15 cellular contexts compared by ENCODE assay signal in the genomic region with DNA sequence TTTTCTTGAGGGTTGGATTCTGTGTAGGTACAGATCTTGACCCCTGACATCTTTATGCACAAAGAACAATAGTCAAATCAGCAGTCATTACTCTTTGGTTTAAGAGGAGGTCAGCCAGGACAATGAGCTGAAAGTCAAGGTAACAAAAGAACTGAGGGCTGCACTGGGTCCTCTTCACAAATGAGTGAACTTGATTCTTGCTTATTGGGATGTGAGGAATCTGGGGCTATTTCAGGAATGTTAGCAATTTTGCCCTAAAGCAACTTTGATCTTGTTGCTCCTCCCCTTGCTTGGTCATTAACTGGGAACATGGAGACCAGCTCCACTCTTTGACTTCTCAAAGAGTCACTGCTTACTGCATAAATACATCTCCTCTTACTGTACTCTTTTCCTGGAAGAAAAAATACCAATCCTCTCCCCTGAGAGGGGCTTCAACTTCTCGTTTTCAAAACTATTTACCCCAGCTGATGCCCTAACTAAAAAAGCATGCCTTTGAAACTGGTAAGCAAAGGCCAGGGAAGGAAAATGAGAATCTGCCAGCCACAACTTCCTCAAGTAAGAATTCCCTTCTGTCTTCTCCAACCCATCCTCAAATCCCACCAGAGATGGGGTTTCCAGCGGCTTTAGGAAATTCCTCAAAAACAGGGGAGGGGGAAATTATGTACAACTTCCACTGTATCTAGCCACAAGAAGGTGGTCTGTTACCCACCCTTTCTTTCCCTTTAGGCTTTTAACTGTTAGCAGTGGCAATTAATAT.
A peak's percentile ranks its signal among the peaks of the same experiment; 100 is the strongest.
DNase-seq lines count a peak whose midpoint lies in the region; ATAC-seq, FAIRE-seq and TF ChIP-seq lines count a peak whose summit lies in the region.
"Had no signal": no experiment of that assay in that cellular context is flagged by ENCODE, and none has a peak within 500 bp of the region (broad histone marks: within the 10 kb centered on the region; RNA-seq: fewer than 3 reads in every experiment).

No MANE protein-coding gene starts in this region.

- H3K36me3 ChIP-seq in HepG2 (replicated peaks in 1 of 2; ENCODE audit: control insufficient read depth in 1 of 2, insufficient read depth in 2 of 2, low read length in 2 of 2) (no peaks in the 10 kb centered on the region), right lobe of liver (no peaks in the 10 kb centered on the region), BE2C (no peaks in the 10 kb centered on the region)

- no peak for TF ChIP-seq CTCF in HepG2 (CRISPR knock-in tag; IDR thresholded peaks at IDR 0.05)
- no peak for TF ChIP-seq CTCF in right lobe of liver (IDR thresholded peaks at IDR 0.05)
- no peak for TF ChIP-seq CTCF in astrocyte of the spinal cord (IDR thresholded peaks at IDR 0.05; ENCODE audit: low read depth, low read length)
- TF ChIP-seq CTCF in BE2C (IDR thresholded peaks at IDR 0.05; ENCODE audit: low read depth, low read length): no peak

- POLR2A ChIA-PET in HepG2 (lab: Yijun Ruan, JAX): no interaction called here

- TF ChIP-seq EP300 in HepG2 (IDR thresholded peaks at IDR 0.05; ENCODE audit: low read depth in 2 of 2, low read length in 2 of 2): no peak
- no peak for TF ChIP-seq EP300 in HepG2 (CRISPR knock-in tag; IDR thresholded peaks at IDR 0.05; ENCODE audit: borderline replicate concordance)

- intact Hi-C loops in HepG2 (cut with micrococcal nuclease; ENCODE audit: unreplicated experiment): no loop called here
- intact Hi-C loops in right lobe of liver (cut with DNase I): no loop called here

- in situ Hi-C loops in HepG2 (cut with HindIII; ENCODE audit: extremely low pct_ligation_motif_present, low pct_unique_long_range_greater_than_20kb): no loop called here
- in situ Hi-C loops in astrocyte of the spinal cord (cut with HindIII; ENCODE audit: low sequenced_read_pairs): no loop called here

- CTCF ChIA-PET in HepG2 (lab: Yijun Ruan, JAX; ENCODE audit: low intra/inter-chr PET ratio, low total read pairs): no interaction called here

- DNase-seq in HepG2 (ENCODE audit: low spot score) (peak; percentile 53), right lobe of liver (no peak), astrocyte of the spinal cord (ENCODE audit: low read depth, low spot score) (peak; percentile 48), iPS-NIHi7 (ENCODE audit: extremely low spot score) (peak; percentile 57), BE2C (no peak)
- no peak for DNase-seq in stimulated activated CD4-positive, alpha-beta T cell treated with anti-CD3 and anti-CD28 coated beads, Interleukin-4, amount 100 ng/mL, for 4 hours
- DNase-seq: 8988T; activated naive CD4-positive, alpha-beta T cell treated with anti-CD3 and anti-CD28 coated beads, Interleukin-2, amount 50 U/mL, for 16 hours; dermis blood vessel endothelial cell; DMS79 treated with DMSO at 0.1 percent for 48 hours; NCI-H1105; NCI-H69; psoas muscle had no signal

- H4K20me1 ChIP-seq in HepG2 (ENCODE audit: insufficient read depth, low read length): no peaks in the 10 kb centered on the region

- H3K79me2 ChIP-seq in HepG2 (ENCODE audit: insufficient read depth, low read length): no peaks in the 10 kb centered on the region

- TF ChIP-seq POLR2A in HepG2 (IDR thresholded peaks at IDR 0.05; ENCODE audit: insufficient read depth in 1 of 2, low read depth in 2 of 2, low read length in 2 of 2) (no peak), right lobe of liver (IDR thresholded peaks at IDR 0.05) (no peak)

- no TSS peak for BruUV-seq in HepG2 (replicated peaks; lab: Mats Ljungman, UMichigan)

- H2AFZ ChIP-seq in HepG2 (ENCODE audit: low read length): no peak overlapping the region

- H3K27ac ChIP-seq in HepG2 (ENCODE audit: extremely low read length, insufficient read depth, low read length) (no peak overlapping the region), right lobe of liver (no peak overlapping the region)
- H3K27ac ChIP-seq: psoas muscle had no signal

- H3K4me3 ChIP-seq in HepG2 (replicated peaks in 1 of 3; ENCODE audit: insufficient read depth in 1 of 3, low read depth in 2 of 3, low read length in 3 of 3) (no peak overlapping the region), right lobe of liver (no peak overlapping the region), astrocyte of the spinal cord (ENCODE audit: low read depth, low read length) (no peak overlapping the region), BE2C (ENCODE audit: low read depth, low read length) (no peak overlapping the region)
- H3K4me3 ChIP-seq: psoas muscle had no signal

- no peaks in the 10 kb centered on the region for H3K9me3 ChIP-seq in HepG2 (ENCODE audit: low read length)
- H3K9me3 ChIP-seq in right lobe of liver: no peaks in the 10 kb centered on the region
- no peaks in the 10 kb centered on the region for H3K9me3 ChIP-seq in BE2C
- H3K9me3 ChIP-seq: psoas muscle had no signal

- no peak overlapping the region for H3K4me2 ChIP-seq in HepG2 (ENCODE audit: low read depth, low read length)

- no peak overlapping the region for H3K9ac ChIP-seq in HepG2 (ENCODE audit: insufficient read depth, low read depth, low read length)

- TF ChIP-seq RAD21 in HepG2 (CRISPR knock-in tag; IDR thresholded peaks at IDR 0.05): no peak

- H3K27me3 ChIP-seq in HepG2 (ENCODE audit: control insufficient read depth in 1 of 2, insufficient read depth in 2 of 2, low read length in 2 of 2): peaks cover 2 to 3% of the 10 kb centered on the region in 2 experiments; a peak in 3 of 5 replicates
- no peaks in the 10 kb centered on the region for H3K27me3 ChIP-seq in right lobe of liver
- no peaks in the 10 kb centered on the region for H3K27me3 ChIP-seq in BE2C

- H3K4me1 ChIP-seq in HepG2 (ENCODE audit: insufficient read depth, low read length): peaks cover 13% of the 10 kb centered on the region
- H3K4me1 ChIP-seq in right lobe of liver: no peaks in the 10 kb centered on the region
- no peaks in the 10 kb centered on the region for H3K4me1 ChIP-seq in BE2C
- H3K4me1 ChIP-seq: psoas muscle had no signal

- peak; percentile 18 for FAIRE-seq in HepG2 (lab: Jason Lieb, UNC)

- ATAC-seq in HepG2 (peak; percentile 32; the same call in 2 of the 3 replicates), right lobe of liver (no peak), HG02623 (IDR thresholded peaks at IDR 0.05; ENCODE audit: unreplicated experiment) (no peak), HG03045 (IDR thresholded peaks at IDR 0.05; ENCODE audit: unreplicated experiment) (no peak)
- ATAC-seq: psoas muscle had no signal

- WGBS in HepG2 (ENCODE audit: low lambda C conversion rate): 2% methylated on average over 2 of the region's 2 CpGs
- WGBS in right lobe of liver (ENCODE audit: insufficient coverage, low coverage, low lambda C conversion rate, missing lambda C conversion rate): 65% methylated on average over 2 of the region's 2 CpGs

TF ChIP-seq in HepG2, 621 proteins besides CTCF, POLR2A, EP300 and RAD21:
- TF ChIP-seq TEAD3 (CRISPR knock-in tag; optimal IDR thresholded peaks at IDR 0.05; ENCODE audit: borderline replicate concordance) (peak; percentile 24), MXD4 (CRISPR knock-in tag; IDR thresholded peaks at IDR 0.05) (no peak), SOX13 (IDR thresholded peaks at IDR 0.05) (no peak), SOX13 (CRISPR knock-in tag; conservative IDR thresholded peaks at IDR 0.05 in 1 of 2, IDR thresholded peaks at IDR 0.05 in 1 of 2) (peak in 1 of 2 experiments; percentile 36; a peak in 2 of 4 replicates)

Comparison
In these comparisons a context has a peak if more than half of its experiments do, and no peak if none do; other contexts are left out.
1. DNase-seq: peak in HepG2 (single experiment), astrocyte of the spinal cord (single experiment) and iPS-NIHi7 (single experiment); none in right lobe of liver (0 of 3), stimulated activated CD4-positive, alpha-beta T cell treated with anti-CD3 and anti-CD28 coated beads, Interleukin-4, amount 100 ng/mL, for 4 hours (0 of 2) and BE2C (single experiment).